Comparison of ENCODE assay signal across 1 cellular context in the genomic region with DNA sequence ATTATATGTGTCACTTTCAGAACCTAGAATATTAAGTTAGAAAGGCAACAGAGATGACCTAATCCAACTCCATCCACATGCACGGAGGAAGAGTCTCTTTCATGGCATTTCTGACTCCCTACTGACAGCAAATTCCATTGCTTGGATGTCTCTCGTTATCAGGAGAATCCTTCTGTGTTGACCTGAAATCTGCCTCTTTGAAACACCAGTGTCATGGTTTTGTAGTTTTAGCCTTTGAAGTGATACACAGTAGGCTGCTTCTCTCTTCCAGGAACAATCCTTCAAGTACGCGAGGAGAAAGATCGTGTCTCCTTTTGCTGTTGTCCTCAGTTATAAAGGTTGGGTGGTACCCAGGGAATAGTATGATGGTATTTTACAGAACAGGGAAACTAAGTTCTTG.
TF ChIP-seq lines count a peak whose summit lies in the region.

No MANE protein-coding gene starts in this region.

TF ChIP-seq in WTC11, 78 proteins besides CTCF, POLR2A, EP300 and RAD21 (continued from another document):
- TF ChIP-seq, protein P1, sequence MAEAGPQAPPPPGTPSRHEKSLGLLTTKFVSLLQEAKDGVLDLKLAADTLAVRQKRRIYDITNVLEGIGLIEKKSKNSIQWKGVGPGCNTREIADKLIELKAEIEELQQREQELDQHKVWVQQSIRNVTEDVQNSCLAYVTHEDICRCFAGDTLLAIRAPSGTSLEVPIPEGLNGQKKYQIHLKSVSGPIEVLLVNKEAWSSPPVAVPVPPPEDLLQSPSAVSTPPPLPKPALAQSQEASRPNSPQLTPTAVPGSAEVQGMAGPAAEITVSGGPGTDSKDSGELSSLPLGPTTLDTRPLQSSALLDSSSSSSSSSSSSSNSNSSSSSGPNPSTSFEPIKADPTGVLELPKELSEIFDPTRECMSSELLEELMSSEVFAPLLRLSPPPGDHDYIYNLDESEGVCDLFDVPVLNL (CRISPR knock-in tag; IDR thresholded peaks at IDR 0.05; ENCODE audit: borderline replicate concordance, low read depth) = no peak
- TF ChIP-seq ZNF416 (CRISPR knock-in tag; IDR thresholded peaks at IDR 0.05) (no peak), TEAD4 (CRISPR knock-in tag; IDR thresholded peaks at IDR 0.05) (no peak), SMAD3 (CRISPR knock-in tag; IDR thresholded peaks at IDR 0.05; ENCODE audit: borderline replicate concordance) (no peak), GRHL2 (CRISPR knock-in tag; IDR thresholded peaks at IDR 0.05; ENCODE audit: insufficient replicate concordance, severe bottlenecking) (no peak), FOXP1 (CRISPR knock-in tag; IDR thresholded peaks at IDR 0.05; ENCODE audit: borderline replicate concordance) (no peak), FOXJ3 (CRISPR knock-in tag; IDR thresholded peaks at IDR 0.05; ENCODE audit: borderline replicate concordance) (no peak), PRRX2 (CRISPR knock-in tag; IDR thresholded peaks at IDR 0.05) (no peak), ZNF671 (CRISPR knock-in tag; IDR thresholded peaks at IDR 0.05) (no peak), ATF1 (CRISPR knock-in tag; IDR thresholded peaks at IDR 0.05) (no peak), ZNF121 (CRISPR knock-in tag; IDR thresholded peaks at IDR 0.05) (no peak), PREB (CRISPR knock-in tag; IDR thresholded peaks at IDR 0.05; ENCODE audit: borderline replicate concordance) (no peak), ZNF219 (CRISPR knock-in tag; IDR thresholded peaks at IDR 0.05; ENCODE audit: borderline replicate concordance) (no peak), CREM (CRISPR knock-in tag; IDR thresholded peaks at IDR 0.05) (no peak)
- TF ChIP-seq, protein P2, sequence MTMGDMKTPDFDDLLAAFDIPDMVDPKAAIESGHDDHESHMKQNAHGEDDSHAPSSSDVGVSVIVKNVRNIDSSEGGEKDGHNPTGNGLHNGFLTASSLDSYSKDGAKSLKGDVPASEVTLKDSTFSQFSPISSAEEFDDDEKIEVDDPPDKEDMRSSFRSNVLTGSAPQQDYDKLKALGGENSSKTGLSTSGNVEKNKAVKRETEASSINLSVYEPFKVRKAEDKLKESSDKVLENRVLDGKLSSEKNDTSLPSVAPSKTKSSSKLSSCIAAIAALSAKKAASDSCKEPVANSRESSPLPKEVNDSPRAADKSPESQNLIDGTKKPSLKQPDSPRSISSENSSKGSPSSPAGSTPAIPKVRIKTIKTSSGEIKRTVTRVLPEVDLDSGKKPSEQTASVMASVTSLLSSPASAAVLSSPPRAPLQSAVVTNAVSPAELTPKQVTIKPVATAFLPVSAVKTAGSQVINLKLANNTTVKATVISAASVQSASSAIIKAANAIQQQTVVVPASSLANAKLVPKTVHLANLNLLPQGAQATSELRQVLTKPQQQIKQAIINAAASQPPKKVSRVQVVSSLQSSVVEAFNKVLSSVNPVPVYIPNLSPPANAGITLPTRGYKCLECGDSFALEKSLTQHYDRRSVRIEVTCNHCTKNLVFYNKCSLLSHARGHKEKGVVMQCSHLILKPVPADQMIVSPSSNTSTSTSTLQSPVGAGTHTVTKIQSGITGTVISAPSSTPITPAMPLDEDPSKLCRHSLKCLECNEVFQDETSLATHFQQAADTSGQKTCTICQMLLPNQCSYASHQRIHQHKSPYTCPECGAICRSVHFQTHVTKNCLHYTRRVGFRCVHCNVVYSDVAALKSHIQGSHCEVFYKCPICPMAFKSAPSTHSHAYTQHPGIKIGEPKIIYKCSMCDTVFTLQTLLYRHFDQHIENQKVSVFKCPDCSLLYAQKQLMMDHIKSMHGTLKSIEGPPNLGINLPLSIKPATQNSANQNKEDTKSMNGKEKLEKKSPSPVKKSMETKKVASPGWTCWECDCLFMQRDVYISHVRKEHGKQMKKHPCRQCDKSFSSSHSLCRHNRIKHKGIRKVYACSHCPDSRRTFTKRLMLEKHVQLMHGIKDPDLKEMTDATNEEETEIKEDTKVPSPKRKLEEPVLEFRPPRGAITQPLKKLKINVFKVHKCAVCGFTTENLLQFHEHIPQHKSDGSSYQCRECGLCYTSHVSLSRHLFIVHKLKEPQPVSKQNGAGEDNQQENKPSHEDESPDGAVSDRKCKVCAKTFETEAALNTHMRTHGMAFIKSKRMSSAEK (CRISPR knock-in tag; IDR thresholded peaks at IDR 0.05; ENCODE audit: borderline replicate concordance) = no peak
